Comparison of ENCODE assay signal across 1 cellular context in the genomic region with DNA sequence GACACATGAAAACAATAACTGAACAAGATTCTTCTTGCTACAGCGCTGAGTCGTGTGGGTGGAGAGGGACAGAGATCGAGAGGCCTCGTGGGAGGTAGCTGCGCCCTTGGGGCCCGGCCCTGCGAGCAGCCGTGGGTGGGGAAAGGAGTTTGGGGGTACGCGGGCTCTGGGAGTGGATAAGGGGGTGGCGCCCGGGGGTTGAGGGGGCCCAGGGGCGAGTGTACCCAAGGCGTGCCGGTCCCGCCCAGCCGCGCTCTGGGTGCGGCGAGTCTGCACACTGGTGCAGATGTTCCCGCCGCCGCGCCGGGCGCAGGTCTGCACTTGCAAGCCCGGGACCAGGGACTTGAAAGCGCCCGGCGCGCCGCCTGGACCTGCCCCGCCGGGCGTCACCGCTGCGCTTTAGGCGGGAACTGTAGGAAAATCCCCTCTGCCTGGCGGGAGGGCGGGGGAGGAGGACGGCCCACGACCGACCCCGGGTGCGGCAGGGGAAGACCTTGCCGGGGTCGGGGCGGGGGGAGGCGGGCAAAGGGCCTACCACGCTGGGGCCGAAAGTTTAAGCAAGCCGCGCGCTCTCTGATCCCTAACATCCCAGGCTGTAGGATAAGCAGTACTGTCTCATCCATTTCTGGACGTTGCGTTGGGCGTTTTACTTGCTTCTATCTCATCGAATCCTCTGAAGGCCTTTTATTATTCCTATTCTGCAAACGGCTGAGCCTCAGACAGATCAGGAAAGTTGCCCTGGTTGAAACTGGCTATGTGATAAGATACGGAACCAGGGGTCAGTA.
A peak's percentile ranks its signal among the peaks of the same experiment; 100 is the strongest.
TF ChIP-seq lines count a peak whose summit lies in the region.

No MANE protein-coding gene starts in this region.

TF ChIP-seq in H1, 55 proteins besides CTCF, POLR2A, EP300 and RAD21:
- TF ChIP-seq SP4 (IDR thresholded peaks at IDR 0.05; ENCODE audit: low read length) (no peak), CHD1 (IDR thresholded peaks at IDR 0.05; ENCODE audit: low read depth, low read length) (no peak), RXRA (IDR thresholded peaks at IDR 0.05; ENCODE audit: insufficient read depth, low read depth, low read length) (no peak), TAF7 (optimal IDR thresholded peaks at IDR 0.05; ENCODE audit: borderline replicate concordance, low read depth, low read length) (no peak), RFX5 (IDR thresholded peaks at IDR 0.05; ENCODE audit: borderline replicate concordance, low read depth, low read length) (no peak), CEBPB (IDR thresholded peaks at IDR 0.05; ENCODE audit: low read depth, low read length) (no peak), CBX5 (IDR thresholded peaks at IDR 0.05; ENCODE audit: low read depth, low read length) (no peak), NANOG (IDR thresholded peaks at IDR 0.05; ENCODE audit: insufficient read depth, low read depth, low read length, poor library complexity, severe bottlenecking) (no peak), SIX5 (IDR thresholded peaks at IDR 0.05; ENCODE audit: low read depth, low read length) (no peak), TAF1 (IDR thresholded peaks at IDR 0.05; ENCODE audit: low read depth, low read length) (peak; percentile 46; the same call in 1 of the 2 replicates), SP2 (IDR thresholded peaks at IDR 0.05; ENCODE audit: low read length) (no peak), KDM4A (IDR thresholded peaks at IDR 0.05; ENCODE audit: low read depth, low read length, severe bottlenecking) (peak; percentile 23), HDAC2 (IDR thresholded peaks at IDR 0.05; ENCODE audit: borderline replicate concordance in 1 of 2, low read depth in 2 of 2, low read length in 2 of 2) (no peak), ZNF274 (IDR thresholded peaks at IDR 0.05; ENCODE audit: borderline replicate concordance, extremely low read depth, low read length) (no peak), YY1 (IDR thresholded peaks at IDR 0.05; ENCODE audit: low read depth, low read length) (no peak), TCF12 (IDR thresholded peaks at IDR 0.05; ENCODE audit: low read depth, low read length) (no peak), EGR1 (IDR thresholded peaks at IDR 0.05; ENCODE audit: borderline replicate concordance, low read depth, low read length) (no peak), CHD2 (IDR thresholded peaks at IDR 0.05; ENCODE audit: low read length) (no peak), SRF (IDR thresholded peaks at IDR 0.05; ENCODE audit: low read depth, low read length) (no peak), PHF8 (conservative IDR thresholded peaks at IDR 0.05; ENCODE audit: low read depth, low read length) (no peak), SUZ12 (IDR thresholded peaks at IDR 0.05; ENCODE audit: low read length) (peak; percentile 61; the same call in 1 of the 2 replicates), HDAC6 (IDR thresholded peaks at IDR 0.05; ENCODE audit: low read depth, low read length) (no peak), JUN (IDR thresholded peaks at IDR 0.05; ENCODE audit: low read depth, low read length) (no peak), JUND (IDR thresholded peaks at IDR 0.05; ENCODE audit: low read length) (no peak), GABPA (IDR thresholded peaks at IDR 0.05; ENCODE audit: borderline replicate concordance, insufficient read depth, low read length) (no peak), TBP (IDR thresholded peaks at IDR 0.05; ENCODE audit: low read depth, low read length) (no peak), CTBP2 (IDR thresholded peaks at IDR 0.05; ENCODE audit: borderline replicate concordance, insufficient read depth, insufficient read length, low read length) (no peak), NRF1 (IDR thresholded peaks at IDR 0.05; ENCODE audit: low read depth, low read length) (no peak), POLR2AphosphoS5 (IDR thresholded peaks at IDR 0.05; ENCODE audit: low read depth, low read length) (no peak), SAP30 (IDR thresholded peaks at IDR 0.05; ENCODE audit: insufficient read depth, insufficient replicate concordance, low read length) (no peak), POU5F1 (IDR thresholded peaks at IDR 0.05; ENCODE audit: low read depth, low read length) (no peak), KDM5A (IDR thresholded peaks at IDR 0.05; ENCODE audit: low read length) (no peak), EZH2 (IDR thresholded peaks at IDR 0.05; ENCODE audit: low read depth, low read length, severe bottlenecking) (peak; percentile 53), RBBP5 (IDR thresholded peaks at IDR 0.05; ENCODE audit: borderline replicate concordance, low read depth, low read length) (no peak), BRCA1 (IDR thresholded peaks at IDR 0.05; ENCODE audit: low read depth, low read length) (no peak), SIRT6 (IDR thresholded peaks at IDR 0.05; ENCODE audit: low read length) (no peak), RNF2 (IDR thresholded peaks at IDR 0.05; ENCODE audit: borderline replicate concordance, low read depth, low read length, missing control alignments, poor library complexity, severe bottlenecking) (no peak), FOSL1 (IDR thresholded peaks at IDR 0.05; ENCODE audit: insufficient read depth, low read depth, low read length) (no peak), SP1 (IDR thresholded peaks at IDR 0.05; ENCODE audit: low read depth, low read length) (no peak), CBX8 (IDR thresholded peaks at IDR 0.05; ENCODE audit: borderline replicate concordance, low read depth, low read length) (no peak)
- TF ChIP-seq, protein P1, sequence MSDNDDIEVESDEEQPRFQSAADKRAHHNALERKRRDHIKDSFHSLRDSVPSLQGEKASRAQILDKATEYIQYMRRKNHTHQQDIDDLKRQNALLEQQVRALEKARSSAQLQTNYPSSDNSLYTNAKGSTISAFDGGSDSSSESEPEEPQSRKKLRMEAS (IDR thresholded peaks at IDR 0.05), result 0 out of 2 replicates have a peak, but pooled peaks have one; percentile 4
- TF ChIP-seq, protein P2, sequence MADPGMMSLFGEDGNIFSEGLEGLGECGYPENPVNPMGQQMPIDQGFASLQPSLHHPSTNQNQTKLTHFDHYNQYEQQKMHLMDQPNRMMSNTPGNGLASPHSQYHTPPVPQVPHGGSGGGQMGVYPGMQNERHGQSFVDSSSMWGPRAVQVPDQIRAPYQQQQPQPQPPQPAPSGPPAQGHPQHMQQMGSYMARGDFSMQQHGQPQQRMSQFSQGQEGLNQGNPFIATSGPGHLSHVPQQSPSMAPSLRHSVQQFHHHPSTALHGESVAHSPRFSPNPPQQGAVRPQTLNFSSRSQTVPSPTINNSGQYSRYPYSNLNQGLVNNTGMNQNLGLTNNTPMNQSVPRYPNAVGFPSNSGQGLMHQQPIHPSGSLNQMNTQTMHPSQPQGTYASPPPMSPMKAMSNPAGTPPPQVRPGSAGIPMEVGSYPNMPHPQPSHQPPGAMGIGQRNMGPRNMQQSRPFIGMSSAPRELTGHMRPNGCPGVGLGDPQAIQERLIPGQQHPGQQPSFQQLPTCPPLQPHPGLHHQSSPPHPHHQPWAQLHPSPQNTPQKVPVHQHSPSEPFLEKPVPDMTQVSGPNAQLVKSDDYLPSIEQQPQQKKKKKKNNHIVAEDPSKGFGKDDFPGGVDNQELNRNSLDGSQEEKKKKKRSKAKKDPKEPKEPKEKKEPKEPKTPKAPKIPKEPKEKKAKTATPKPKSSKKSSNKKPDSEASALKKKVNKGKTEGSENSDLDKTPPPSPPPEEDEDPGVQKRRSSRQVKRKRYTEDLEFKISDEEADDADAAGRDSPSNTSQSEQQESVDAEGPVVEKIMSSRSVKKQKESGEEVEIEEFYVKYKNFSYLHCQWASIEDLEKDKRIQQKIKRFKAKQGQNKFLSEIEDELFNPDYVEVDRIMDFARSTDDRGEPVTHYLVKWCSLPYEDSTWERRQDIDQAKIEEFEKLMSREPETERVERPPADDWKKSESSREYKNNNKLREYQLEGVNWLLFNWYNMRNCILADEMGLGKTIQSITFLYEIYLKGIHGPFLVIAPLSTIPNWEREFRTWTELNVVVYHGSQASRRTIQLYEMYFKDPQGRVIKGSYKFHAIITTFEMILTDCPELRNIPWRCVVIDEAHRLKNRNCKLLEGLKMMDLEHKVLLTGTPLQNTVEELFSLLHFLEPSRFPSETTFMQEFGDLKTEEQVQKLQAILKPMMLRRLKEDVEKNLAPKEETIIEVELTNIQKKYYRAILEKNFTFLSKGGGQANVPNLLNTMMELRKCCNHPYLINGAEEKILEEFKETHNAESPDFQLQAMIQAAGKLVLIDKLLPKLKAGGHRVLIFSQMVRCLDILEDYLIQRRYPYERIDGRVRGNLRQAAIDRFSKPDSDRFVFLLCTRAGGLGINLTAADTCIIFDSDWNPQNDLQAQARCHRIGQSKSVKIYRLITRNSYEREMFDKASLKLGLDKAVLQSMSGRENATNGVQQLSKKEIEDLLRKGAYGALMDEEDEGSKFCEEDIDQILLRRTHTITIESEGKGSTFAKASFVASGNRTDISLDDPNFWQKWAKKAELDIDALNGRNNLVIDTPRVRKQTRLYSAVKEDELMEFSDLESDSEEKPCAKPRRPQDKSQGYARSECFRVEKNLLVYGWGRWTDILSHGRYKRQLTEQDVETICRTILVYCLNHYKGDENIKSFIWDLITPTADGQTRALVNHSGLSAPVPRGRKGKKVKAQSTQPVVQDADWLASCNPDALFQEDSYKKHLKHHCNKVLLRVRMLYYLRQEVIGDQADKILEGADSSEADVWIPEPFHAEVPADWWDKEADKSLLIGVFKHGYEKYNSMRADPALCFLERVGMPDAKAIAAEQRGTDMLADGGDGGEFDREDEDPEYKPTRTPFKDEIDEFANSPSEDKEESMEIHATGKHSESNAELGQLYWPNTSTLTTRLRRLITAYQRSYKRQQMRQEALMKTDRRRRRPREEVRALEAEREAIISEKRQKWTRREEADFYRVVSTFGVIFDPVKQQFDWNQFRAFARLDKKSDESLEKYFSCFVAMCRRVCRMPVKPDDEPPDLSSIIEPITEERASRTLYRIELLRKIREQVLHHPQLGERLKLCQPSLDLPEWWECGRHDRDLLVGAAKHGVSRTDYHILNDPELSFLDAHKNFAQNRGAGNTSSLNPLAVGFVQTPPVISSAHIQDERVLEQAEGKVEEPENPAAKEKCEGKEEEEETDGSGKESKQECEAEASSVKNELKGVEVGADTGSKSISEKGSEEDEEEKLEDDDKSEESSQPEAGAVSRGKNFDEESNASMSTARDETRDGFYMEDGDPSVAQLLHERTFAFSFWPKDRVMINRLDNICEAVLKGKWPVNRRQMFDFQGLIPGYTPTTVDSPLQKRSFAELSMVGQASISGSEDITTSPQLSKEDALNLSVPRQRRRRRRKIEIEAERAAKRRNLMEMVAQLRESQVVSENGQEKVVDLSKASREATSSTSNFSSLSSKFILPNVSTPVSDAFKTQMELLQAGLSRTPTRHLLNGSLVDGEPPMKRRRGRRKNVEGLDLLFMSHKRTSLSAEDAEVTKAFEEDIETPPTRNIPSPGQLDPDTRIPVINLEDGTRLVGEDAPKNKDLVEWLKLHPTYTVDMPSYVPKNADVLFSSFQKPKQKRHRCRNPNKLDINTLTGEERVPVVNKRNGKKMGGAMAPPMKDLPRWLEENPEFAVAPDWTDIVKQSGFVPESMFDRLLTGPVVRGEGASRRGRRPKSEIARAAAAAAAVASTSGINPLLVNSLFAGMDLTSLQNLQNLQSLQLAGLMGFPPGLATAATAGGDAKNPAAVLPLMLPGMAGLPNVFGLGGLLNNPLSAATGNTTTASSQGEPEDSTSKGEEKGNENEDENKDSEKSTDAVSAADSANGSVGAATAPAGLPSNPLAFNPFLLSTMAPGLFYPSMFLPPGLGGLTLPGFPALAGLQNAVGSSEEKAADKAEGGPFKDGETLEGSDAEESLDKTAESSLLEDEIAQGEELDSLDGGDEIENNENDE (IDR thresholded peaks at IDR 0.05; ENCODE audit: insufficient replicate concordance, low read length), result no peak
- TF ChIP-seq, protein P3, sequence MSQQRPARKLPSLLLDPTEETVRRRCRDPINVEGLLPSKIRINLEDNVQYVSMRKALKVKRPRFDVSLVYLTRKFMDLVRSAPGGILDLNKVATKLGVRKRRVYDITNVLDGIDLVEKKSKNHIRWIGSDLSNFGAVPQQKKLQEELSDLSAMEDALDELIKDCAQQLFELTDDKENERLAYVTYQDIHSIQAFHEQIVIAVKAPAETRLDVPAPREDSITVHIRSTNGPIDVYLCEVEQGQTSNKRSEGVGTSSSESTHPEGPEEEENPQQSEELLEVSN (IDR thresholded peaks at IDR 0.05), result peak; percentile 82
